ENCODE assay signal across 9 cellular contexts in the genomic region with DNA sequence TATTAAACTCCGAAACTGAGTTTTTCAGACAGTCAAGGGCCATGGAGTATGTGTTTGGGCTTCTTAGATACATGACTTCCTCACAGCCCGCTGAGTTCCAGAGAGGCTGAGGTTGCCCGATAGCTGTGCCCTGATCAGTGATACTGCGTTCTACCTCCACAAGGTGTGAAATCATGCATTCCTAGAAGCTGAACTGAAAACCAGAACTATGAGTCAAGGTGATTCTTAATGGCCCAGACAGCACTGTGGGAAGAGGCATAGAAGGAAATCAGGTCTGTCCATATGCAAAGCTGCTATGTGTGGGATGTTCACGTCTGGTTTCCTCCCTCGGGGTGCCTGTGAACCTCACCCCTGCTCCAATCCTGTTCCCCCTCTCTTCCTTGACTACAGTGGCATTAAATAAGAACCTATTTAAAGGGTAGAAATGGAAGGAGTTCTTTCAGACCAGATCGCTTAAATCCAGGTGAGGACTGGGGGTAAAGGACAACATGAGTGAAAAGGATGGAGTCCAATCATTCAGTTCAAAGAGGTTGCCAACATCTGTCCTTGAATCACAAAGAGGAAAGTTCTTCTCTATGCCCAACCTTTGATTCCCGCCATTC.
DNase-seq lines count a peak whose midpoint lies in the region; ATAC-seq, FAIRE-seq and TF ChIP-seq lines count a peak whose summit lies in the region.
"Had no signal": no experiment of that assay in that cellular context is flagged by ENCODE, and none has a peak within 500 bp of the region (broad histone marks: within the 10 kb centered on the region; RNA-seq: fewer than 3 reads in every experiment).

No MANE protein-coding gene starts in this region.

- peak; percentile 60 for ATAC-seq in GM21526 (IDR thresholded peaks at IDR 0.05; ENCODE audit: low FRiP score, unreplicated experiment)

- no peaks in the 10 kb centered on the region for H3K9me3 ChIP-seq in subcutaneous abdominal adipose tissue (ENCODE audit: control insufficient read depth in 5 of 5, low read length in 5 of 5)
- H3K9me3 ChIP-seq: ascending aorta had no signal

- no peak for FAIRE-seq in bronchial epithelial cell (lab: Jason Lieb, UNC)

- peak overlapping the region; percentile 24 for H3K27ac ChIP-seq in subcutaneous abdominal adipose tissue (ENCODE audit: low read depth, low read length)

- H3K9ac ChIP-seq in subcutaneous abdominal adipose tissue (ENCODE audit: low read length in 5 of 5) = no peak overlapping the region

- H3K36me3 ChIP-seq in bronchial epithelial cell (ENCODE audit: control insufficient read depth, insufficient read depth, low read length) = no peaks in the 10 kb centered on the region
- no peaks in the 10 kb centered on the region for H3K36me3 ChIP-seq in subcutaneous abdominal adipose tissue (ENCODE audit: control insufficient read depth in 5 of 5, insufficient read depth in 5 of 5, low read length in 5 of 5)
- H3K36me3 ChIP-seq: ascending aorta had no signal

- H3K4me3 ChIP-seq in bronchial epithelial cell (ENCODE audit: low read depth, low read length) = no peak overlapping the region
- H3K4me3 ChIP-seq in subcutaneous abdominal adipose tissue (ENCODE audit: low read depth in 1 of 5, low read length in 5 of 5) = no peak overlapping the region
- H3K4me3 ChIP-seq: ascending aorta had no signal

- TF ChIP-seq CTCF in bronchial epithelial cell (IDR thresholded peaks at IDR 0.05; ENCODE audit: insufficient read depth, low read length, severe bottlenecking) = no peak

- H3K27me3 ChIP-seq in bronchial epithelial cell (ENCODE audit: control insufficient read depth, insufficient read depth, low read length) (no peaks in the 10 kb centered on the region), subcutaneous abdominal adipose tissue (ENCODE audit: control insufficient read depth in 5 of 5, insufficient read depth in 4 of 5, low read length in 5 of 5) (no peaks in the 10 kb centered on the region)
- H3K27me3 ChIP-seq: ascending aorta had no signal

- peaks cover 4 to 54% (median 35%) of the 10 kb centered on the region in 5 donors for H3K4me1 ChIP-seq in subcutaneous abdominal adipose tissue (ENCODE audit: control insufficient read depth in 5 of 5, insufficient read depth in 5 of 5, low read length in 5 of 5)

- peak; percentile 76 for DNase-seq in ELR (ENCODE audit: low read depth)
- peak; percentile 69 for DNase-seq in HT-29 (ENCODE audit: low spot score)
- peak; percentile 99 for DNase-seq in bronchial epithelial cell (ENCODE audit: low read depth)
- no peak for DNase-seq in DMS 273 treated with DMSO at 0.1 percent for 48 hours (lab: John Stamatoyannopoulos, UW)
- no peak for DNase-seq in globus pallidus (ENCODE audit: low spot score)
- DNase-seq in GF-D8 (lab: John Stamatoyannopoulos, UW) = no peak

Comparison
In these comparisons a context has a peak if more than half of its experiments do, and no peak if none do; other contexts are left out.
1. DNase-seq: peak in ELR (single experiment), HT-29 (single experiment) and bronchial epithelial cell (single experiment); none in DMS 273 treated with DMSO at 0.1 percent for 48 hours (single experiment), globus pallidus (single experiment) and GF-D8 (single experiment).